ENCODE assay signal across 18 cellular contexts in the genomic region with DNA sequence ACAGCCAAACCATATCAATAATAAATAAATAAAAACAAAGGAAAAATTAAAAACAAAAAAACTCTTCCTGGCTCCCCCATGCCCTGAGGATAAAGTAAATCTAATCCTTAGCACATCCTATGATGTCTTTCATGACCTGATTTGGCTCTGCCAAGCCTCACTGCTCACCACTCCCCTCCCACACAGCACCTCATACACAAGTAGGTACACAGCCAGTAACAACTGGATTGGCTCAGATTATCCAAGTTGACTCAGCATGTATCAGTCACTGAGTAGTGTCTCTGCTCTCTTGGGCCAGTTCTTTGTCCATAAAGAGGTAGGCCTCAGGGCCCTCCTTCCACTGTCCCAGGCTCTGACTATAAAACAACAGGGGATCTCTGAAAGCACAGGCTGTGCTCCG.
DNase-seq lines count a peak whose midpoint lies in the region; ATAC-seq and TF ChIP-seq lines count a peak whose summit lies in the region.
"Had no signal": no experiment of that assay in that cellular context is flagged by ENCODE, and none has a peak within 500 bp of the region (broad histone marks: within the 10 kb centered on the region; RNA-seq: fewer than 3 reads in every experiment).

No MANE protein-coding gene starts in this region.

- intact Hi-C loops in mammary epithelial cell (cut with micrococcal nuclease): loop anchor here (5.0 kb wide), 1 partner anchor 641 kb away; no protein-coding TSS in a partner anchor

- H3K27me3 Mint-ChIP-seq in activated CD8-positive, alpha-beta memory T cell treated with anti-CD3 and anti-CD28 coated beads, Interleukin-2, amount 10 ng/mL, durations not matched to agents 7 days and 5 days: no peaks in the 10 kb centered on the region

- CTCF ChIA-PET in activated CD8-positive, alpha-beta memory T cell treated with anti-CD3 and anti-CD28 coated beads, Interleukin-2, amount 10 ng/mL, durations not matched to agents 7 days and 5 days (lab: Charles Lee): no interaction called here
- CTCF ChIA-PET in mammary epithelial cell (lab: Charles Lee; ENCODE audit: low non-redundant PET): no interaction called here

- ATAC-seq in activated CD8-positive, alpha-beta memory T cell treated with anti-CD3 and anti-CD28 coated beads, Interleukin-2, amount 10 ng/mL, durations not matched to agents 7 days and 5 days: no peak
- ATAC-seq in HG02840 (IDR thresholded peaks at IDR 0.05; ENCODE audit: low FRiP score, unreplicated experiment): no peak
- ATAC-seq: CD8-positive, alpha-beta T cell; mucosa of descending colon; SK-N-SH treated with all-trans-retinoic acid at 6 μM for 48 hours had no signal

- DNase-seq in activated CD8-positive, alpha-beta memory T cell treated with anti-CD3 and anti-CD28 coated beads, Interleukin-2, amount 50 U/mL, for 48 hours: peak; percentile 38
- DNase-seq in activated CD8-positive, alpha-beta memory T cell treated with anti-CD3 and anti-CD28 coated beads, Interleukin-2, amount 10 ng/mL, durations not matched to agents 7 days and 5 days: no peak
- DNase-seq in LHCN-M2 (ENCODE audit: low read depth) (peak; percentile 25), mammary epithelial cell (peak; percentile 97), left kidney (ENCODE audit: low read depth, low spot score) (peak; percentile 57), GM13976 (ENCODE audit: low spot score) (no peak), NOMO-1 treated with DMSO at 0.1 percent for 48 hours (lab: John Stamatoyannopoulos, UW; ENCODE audit: unreplicated experiment) (no peak)
- DNase-seq: activated CD4-positive, alpha-beta T cell treated with anti-CD3 and anti-CD28 coated beads, Interleukin-2, amount 50 U/mL, for 4 hours; CD8-positive, alpha-beta T cell; Kasumi-1; mucosa of descending colon; NCI-H510A; right lobe of liver had no signal

- H4K20me1 ChIP-seq in mammary epithelial cell (ENCODE audit: insufficient read depth, low read length): no peaks in the 10 kb centered on the region

- 75% methylated on average over 1 of the region's 1 CpG for whole genome bisulfite sequencing in mammary epithelial cell (ENCODE audit: low coverage, missing lambda C conversion rate)

- peak overlapping the region; percentile 48 for H3K27ac ChIP-seq in mammary epithelial cell (ENCODE audit: insufficient read depth, low read depth, low read length)
- H3K27ac ChIP-seq: neutrophil, right lobe of liver, suprapubic skin had no signal

- no peak overlapping the region for H3K9ac ChIP-seq in mammary epithelial cell (ENCODE audit: insufficient read depth, low read length)

- in situ Hi-C loops in mammary epithelial cell (cut with MboI; ENCODE audit: low sequenced_read_pairs in 2 of 2): loop anchor here in 1 of 2 donors (5.0 kb wide), 1 partner anchor 46 kb away; no protein-coding TSS in a partner anchor
- in situ Hi-C loops in GM13976 (cut with MboI; ENCODE audit: low sequenced_read_pairs, unreplicated experiment): no loop called here

- H3K4me1 ChIP-seq in mammary epithelial cell (ENCODE audit: insufficient read depth, low read length): peaks cover 22% of the 10 kb centered on the region
- H3K4me1 ChIP-seq: right lobe of liver, suprapubic skin had no signal

- H3K27me3 ChIP-seq in mammary epithelial cell (ENCODE audit: insufficient read depth, low read length): no peaks in the 10 kb centered on the region
- H3K27me3 ChIP-seq: neutrophil, right lobe of liver, suprapubic skin had no signal

- no peaks in the 10 kb centered on the region for H3K36me3 Mint-ChIP-seq in activated CD8-positive, alpha-beta memory T cell treated with anti-CD3 and anti-CD28 coated beads, Interleukin-2, amount 10 ng/mL, durations not matched to agents 7 days and 5 days
- H3K36me3 Mint-ChIP-seq: CD8-positive, alpha-beta T cell had no signal

- TF ChIP-seq CTCF in mammary epithelial cell (conservative IDR thresholded peaks at IDR 0.05 in 1 of 2, IDR thresholded peaks at IDR 0.05 in 1 of 2; ENCODE audit: extremely low read depth in 1 of 2, insufficient read depth in 1 of 2, low read depth in 1 of 2, low read length in 2 of 2) (no peak), GM13976 (IDR thresholded peaks at IDR 0.05; ENCODE audit: borderline replicate concordance, control extremely low read depth, extremely low read depth, insufficient read depth, missing control alignments) (no peak)

- H3K36me3 ChIP-seq in mammary epithelial cell (ENCODE audit: insufficient read depth, low read length): no peaks in the 10 kb centered on the region
- H3K36me3 ChIP-seq: neutrophil, right lobe of liver, suprapubic skin had no signal

- H3K4me3 Mint-ChIP-seq in activated CD8-positive, alpha-beta memory T cell treated with anti-CD3 and anti-CD28 coated beads, Interleukin-2, amount 10 ng/mL, durations not matched to agents 7 days and 5 days: no peak overlapping the region
- H3K4me3 Mint-ChIP-seq: CD8-positive, alpha-beta T cell had no signal

- no peaks in the 10 kb centered on the region for H3K9me3 ChIP-seq in mammary epithelial cell (replicated peaks; ENCODE audit: insufficient read depth, low read length)
- H3K9me3 ChIP-seq: mucosa of descending colon, neutrophil, right lobe of liver, suprapubic skin had no signal

- dilution Hi-C loops in mammary epithelial cell (cut with HindIII; ENCODE audit: low sequenced_read_pairs): no loop called here

- H2AFZ ChIP-seq in mammary epithelial cell (ENCODE audit: low read depth, low read length): no peak overlapping the region

- no peaks in the 10 kb centered on the region for H3K79me2 ChIP-seq in mammary epithelial cell (ENCODE audit: insufficient read depth, low read length)

- no peak overlapping the region for H3K4me3 ChIP-seq in mammary epithelial cell (replicated peaks in 1 of 3; ENCODE audit: insufficient read depth in 1 of 3, low read depth in 2 of 3, low read length in 3 of 3)
- H3K4me3 ChIP-seq: mucosa of descending colon, right lobe of liver, suprapubic skin had no signal

- no peak overlapping the region for H3K4me2 ChIP-seq in mammary epithelial cell (ENCODE audit: insufficient read depth, low read depth, low read length)

- H3K27ac Mint-ChIP-seq in activated CD8-positive, alpha-beta memory T cell treated with anti-CD3 and anti-CD28 coated beads, Interleukin-2, amount 10 ng/mL, durations not matched to agents 7 days and 5 days: no peak overlapping the region
- H3K27ac Mint-ChIP-seq: activated T-helper 2 cell treated with anti-CD3 and anti-CD28 coated beads, Interferon-gamma antibody, Interleukin-2, Interleukin-4, amounts not matched to agents 10 μg/mL and 5 μg/mL and 100 μg/mL, durations not matched to agents 14 hours and 24 hours and 36 hours; CD8-positive, alpha-beta T cell had no signal

- H3K4me1 Mint-ChIP-seq in activated CD8-positive, alpha-beta memory T cell treated with anti-CD3 and anti-CD28 coated beads, Interleukin-2, amount 10 ng/mL, durations not matched to agents 7 days and 5 days: no peaks in the 10 kb centered on the region

- H3K9me3 Mint-ChIP-seq in activated CD8-positive, alpha-beta memory T cell treated with anti-CD3 and anti-CD28 coated beads, Interleukin-2, amount 10 ng/mL, durations not matched to agents 7 days and 5 days (ENCODE audit: low read depth): no peaks in the 10 kb centered on the region
- H3K9me3 Mint-ChIP-seq: CD8-positive, alpha-beta T cell had no signal

- no TSS peak for BruUV-seq in mammary epithelial cell (replicated peaks; lab: Mats Ljungman, UMichigan)

Comparison
In these comparisons a context has a peak if more than half of its experiments do, and no peak if none do; other contexts are left out.
1. DNase-seq: peak in activated CD8-positive, alpha-beta memory T cell treated with anti-CD3 and anti-CD28 coated beads, Interleukin-2, amount 50 U/mL, for 48 hours (single experiment), LHCN-M2 (single experiment), mammary epithelial cell (single experiment) and left kidney (single experiment); none in activated CD8-positive, alpha-beta memory T cell treated with anti-CD3 and anti-CD28 coated beads, Interleukin-2, amount 10 ng/mL, durations not matched to agents 7 days and 5 days (single experiment), GM13976 (single experiment) and NOMO-1 treated with DMSO at 0.1 percent for 48 hours (single experiment).